ENCODE assay signal across 1 cellular context in genomic region chr15:59420986-59421618, GRCh38.
TF ChIP-seq lines count a peak whose summit lies in the region.

No MANE protein-coding gene starts in this region.

TF ChIP-seq in SK-N-SH treated with all-trans-retinoic acid at 6 μM for 48 hours, 23 proteins besides CTCF, POLR2A, EP300 and RAD21 (continued from another document):
- TF ChIP-seq PATZ1 (CRISPR knock-in tag; IDR thresholded peaks at IDR 0.05; ENCODE audit: borderline replicate concordance) (no peak), ISL1 (CRISPR knock-in tag; IDR thresholded peaks at IDR 0.05) (no peak), RARB (CRISPR knock-in tag; IDR thresholded peaks at IDR 0.05) (no peak)
